In the genomic region with DNA sequence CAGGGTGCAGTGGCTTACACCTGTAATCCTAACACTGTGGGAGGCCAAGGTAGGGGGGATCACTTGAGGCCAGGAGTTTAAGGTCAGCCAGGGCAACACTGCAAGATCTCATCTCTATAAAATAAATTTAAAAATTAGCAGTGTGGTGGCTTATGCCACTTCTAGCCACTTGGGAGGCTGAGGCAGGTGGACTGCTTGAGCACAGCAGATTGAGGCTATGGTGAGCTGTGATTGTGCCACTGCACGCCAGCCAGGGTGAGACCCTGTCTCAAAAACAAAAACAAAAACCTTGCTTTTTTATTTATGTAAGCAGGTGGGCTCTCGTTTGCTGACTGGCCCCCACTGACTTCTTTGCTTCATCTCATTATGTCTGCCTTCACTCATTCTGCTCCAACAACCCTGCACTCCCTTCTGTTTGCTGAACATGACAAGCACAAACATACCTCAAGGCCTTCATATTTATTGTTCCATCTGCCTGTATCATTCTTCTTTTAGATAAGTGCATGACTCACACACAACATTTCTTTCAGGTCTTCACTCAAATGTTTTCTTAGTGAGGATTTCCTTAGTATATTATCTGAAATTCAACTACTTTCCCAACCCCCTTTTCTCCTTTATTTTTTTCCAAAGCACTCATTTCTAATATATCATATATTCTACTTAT, we compare ENCODE assay signal across 18 cellular contexts. TPM values are rescaled to one million over a fixed set of nuclear protein-coding genes. Genes with fewer than 3 reads are reported as not detected.
DNase-seq lines count a peak whose midpoint lies in the region; ATAC-seq, FAIRE-seq and TF ChIP-seq lines count a peak whose summit lies in the region.
"Had no signal": no experiment of that assay in that cellular context is flagged by ENCODE, and none has a peak within 500 bp of the region (broad histone marks: within the 10 kb centered on the region; RNA-seq: fewer than 3 reads in every experiment).

No MANE protein-coding gene starts in this region.

- H3K9me3 Mint-ChIP-seq in Caco-2 (ENCODE audit: unreplicated experiment): no peaks in the 10 kb centered on the region
- H3K9me3 Mint-ChIP-seq: naive thymus-derived CD8-positive, alpha-beta T cell had no signal

- H3K36me3 ChIP-seq in Caco-2 (ENCODE audit: control insufficient read depth, insufficient read depth, low read length) (peaks cover 11% of the 10 kb centered on the region), adrenal gland (replicated peaks in 1 of 2) (peaks cover 0 to 63% of the 10 kb centered on the region in 2 donors)

- H3K27me3 ChIP-seq in Caco-2 (replicated peaks; ENCODE audit: control insufficient read depth, insufficient read depth, low read length) (no peaks in the 10 kb centered on the region), adrenal gland (no peaks in the 10 kb centered on the region)
- H3K27me3 ChIP-seq: ascending aorta, BE2C had no signal

- no peak for ATAC-seq in HG02610 (IDR thresholded peaks at IDR 0.05; ENCODE audit: unreplicated experiment)
- ATAC-seq: naive thymus-derived CD8-positive, alpha-beta T cell; psoas muscle had no signal

- WGBS in adrenal gland, 4 donors: 29 to 51% (median 47%) methylated on average over 2 of the region's 2 CpGs

- in situ Hi-C loops in GM13977 (cut with MboI; ENCODE audit: low pct_unique_long_range_greater_than_20kb, low sequenced_read_pairs, unreplicated experiment): no loop called here
- in situ Hi-C loops in ACHN (cut with HindIII; ENCODE audit: low pct_ligation_motif_present, low pct_unique_long_range_greater_than_20kb, low sequenced_read_pairs): no loop called here

- H3K4me1 Mint-ChIP-seq in Caco-2 (ENCODE audit: low read depth, unreplicated experiment): peaks cover 15% of the 10 kb centered on the region

- peak in 1 of 2 donors; percentile 21 for TF ChIP-seq POLR2A in adrenal gland (IDR thresholded peaks at IDR 0.05)

- peak overlapping the region; percentile 21 for H3K4me3 Mint-ChIP-seq in Caco-2 (ENCODE audit: unreplicated experiment)
- H3K4me3 Mint-ChIP-seq: naive thymus-derived CD8-positive, alpha-beta T cell had no signal

- peak overlapping the region; percentile 64 for H3K27ac Mint-ChIP-seq in Caco-2 (ENCODE audit: unreplicated experiment)

- intact Hi-C loops in Caco-2 (cut with micrococcal nuclease; ENCODE audit: unreplicated experiment) (loop anchor here (1.0 to 2.0 kb wide), 2 partner anchors 19 to 33 kb away; a partner anchor contains a TSS), adrenal gland (cut with DNase I) (no loop called here)

- H3K4me3 ChIP-seq in Caco-2 (ENCODE audit: low read depth, low read length): no peak overlapping the region
- H3K4me3 ChIP-seq in adrenal gland: no peak overlapping the region
- H3K4me3 ChIP-seq: ascending aorta, PC-9, psoas muscle had no signal

- peak in 1 of 2 experiments; percentile 60 for DNase-seq in Caco-2
- DNase-seq in adrenal gland: peak in 3 of 7 donors; percentile 32 to 42 (median 41)
- no peak for DNase-seq in DMS79 (lab: John Stamatoyannopoulos, UW)
- DNase-seq in GM13977 (ENCODE audit: low spot score): no peak
- DNase-seq in ACHN: no peak
- DNase-seq: activated effector memory CD4-positive, alpha-beta T cell treated with Interleukin-2 at 50 U/mL for 16 hours; BE2C; DMS153; Karpas-422; naive thymus-derived CD8-positive, alpha-beta T cell; NCI-H1694; NCI-H524; PC-9; psoas muscle had no signal

- peaks cover 86% of the 10 kb centered on the region for H3K36me3 Mint-ChIP-seq in Caco-2 (ENCODE audit: insufficient read depth, unreplicated experiment)

- POLR2A ChIA-PET in Caco-2 (lab: Charles Lee): no interaction called here

- CTCF ChIA-PET in Caco-2 (lab: Charles Lee): interaction anchor here (0.7 kb wide), 1 partner anchor 329 kb away, joined by 3 read pairs; no protein-coding TSS in a partner anchor

- H3K4me1 ChIP-seq in Caco-2 (peaks cover 14% of the 10 kb centered on the region), adrenal gland (replicated peaks in 1 of 2) (peaks cover 17 to 36% of the 10 kb centered on the region in 2 donors)
- H3K4me1 ChIP-seq: ascending aorta, BE2C had no signal

- no TSS peak for BruUV-seq in Caco-2 (replicated peaks; lab: Mats Ljungman, UMichigan)

- TF ChIP-seq CTCF in 22Rv1 (IDR thresholded peaks at IDR 0.05): no peak
- no peak for TF ChIP-seq CTCF in Caco-2 (IDR thresholded peaks at IDR 0.05; ENCODE audit: insufficient read depth in 1 of 2, low read depth in 1 of 2, low read length in 1 of 2, severe bottlenecking in 1 of 2, unreplicated experiment in 1 of 2)
- TF ChIP-seq CTCF in adrenal gland (IDR thresholded peaks at IDR 0.05): no peak
- no peak for TF ChIP-seq CTCF in GM13977 (IDR thresholded peaks at IDR 0.05; ENCODE audit: extremely low read depth, insufficient read depth, missing control alignments)

- H3K27me3 Mint-ChIP-seq in Caco-2 (ENCODE audit: insufficient read depth, unreplicated experiment): no peaks in the 10 kb centered on the region
- H3K27me3 Mint-ChIP-seq: naive thymus-derived CD8-positive, alpha-beta T cell had no signal

- peak overlapping the region; percentile 43; the same call in 1 of the 2 replicates for H3K27ac ChIP-seq in 22Rv1
- peak overlapping the region; percentile 16 to 70 (median 50) for H3K27ac ChIP-seq in adrenal gland
- H3K27ac ChIP-seq: ascending aorta, PC-9, psoas muscle had no signal

- H3K9me3 ChIP-seq in Caco-2: 0 out of 2 replicates have a peak, but pooled peaks cover 4% of the 10 kb centered on the region
- H3K9me3 ChIP-seq in adrenal gland (replicated peaks in 1 of 3): no peaks in the 10 kb centered on the region
- H3K9me3 ChIP-seq: ascending aorta, BE2C, psoas muscle had no signal

- peak; percentile 82 for FAIRE-seq in islet of Langerhans (lab: Jason Lieb, UNC)

RNA-seq across cellular contexts. Expression of a gene that starts 32.4 kb away (rescaled TPM):
- total RNA-seq in Caco-2 (2022): 282 and 306 TPM in 2 replicates
- total RNA-seq in adrenal gland: 100 to 1,000 TPM in 6 of 8 donors, 10 to 100 TPM in 2; 43.7 to 155 (median 128) TPM
- polyA plus RNA-seq in adrenal gland: 100 to 1,000 TPM in 1 of 3 donors, 10 to 100 TPM in 2; 66.4 to 176 (median 72.5) TPM
